In genomic region chr18:49185636-49186035, GRCh38 we compare ENCODE assay signal across 15 cellular contexts.
DNase-seq lines count a peak whose midpoint lies in the region; TF ChIP-seq lines count a peak whose summit lies in the region.
"Had no signal": no experiment of that assay in that cellular context is flagged by ENCODE, and none has a peak within 500 bp of the region (broad histone marks: within the 10 kb centered on the region; RNA-seq: fewer than 3 reads in every experiment).

No MANE protein-coding gene starts in this region.

- H3K9me2 ChIP-seq in hepatocyte (replicated peaks; ENCODE audit: insufficient read depth) = no peaks in the 10 kb centered on the region

- H3K79me2 ChIP-seq in hepatocyte = no peaks in the 10 kb centered on the region

- no peaks in the 10 kb centered on the region for H3K9me3 ChIP-seq in adrenal gland (replicated peaks in 1 of 3)
- H3K9me3 ChIP-seq in hepatocyte (ENCODE audit: low read depth) = no peaks in the 10 kb centered on the region

- H3K27ac ChIP-seq in dorsolateral prefrontal cortex (peak overlapping the region in 48 of 59 donors; percentile 1 to 96 (median 90)), adrenal gland (no peak overlapping the region), hepatocyte (no peak overlapping the region)
- H3K27ac ChIP-seq: RWPE1 had no signal

- no peak overlapping the region for H3K4me2 ChIP-seq in hepatocyte

- whole genome bisulfite sequencing in adrenal gland, 4 donors = 85 to 92% (median 88%) methylated on average over 3 of the region's 3 CpGs
- 87% methylated on average over 3 of the region's 3 CpGs for WGBS in hepatocyte (ENCODE audit: low lambda C conversion rate, missing lambda C conversion rate)

- H3K4me3 ChIP-seq in dorsolateral prefrontal cortex (no peak overlapping the region), adrenal gland (no peak overlapping the region), hepatocyte (no peak overlapping the region)

- DNase-seq in AG08396 (ENCODE audit: low spot score) (peak; percentile 13), LHCN-M2 (ENCODE audit: low read depth) (peak; percentile 81), dorsolateral prefrontal cortex (no peak), lung microvascular endothelial cell (ENCODE audit: low read depth in 2 of 2) (peak; percentile 26 to 37), DMS53 (lab: John Stamatoyannopoulos, UW) (no peak), GOT3 (lab: John Stamatoyannopoulos, UW) (no peak), adrenal gland (no peak), hepatocyte (ENCODE audit: low spot score) (no peak)
- DNase-seq: DMS153, NCI-H1436, NCI-H2081, NCI-H510A, NCI-H82, PC-3 had no signal

- TF ChIP-seq CTCF in dorsolateral prefrontal cortex (IDR thresholded peaks at IDR 0.05 in 54 of 56, conservative IDR thresholded peaks at IDR 0.05 in 2 of 56; ENCODE audit: low read depth in 1 of 56, partially characterized antibody in 56 of 56) (no peak), adrenal gland (IDR thresholded peaks at IDR 0.05) (no peak), hepatocyte (IDR thresholded peaks at IDR 0.05; ENCODE audit: poor library complexity) (no peak)

- H3K4me1 ChIP-seq in adrenal gland (replicated peaks in 1 of 2) (peaks cover 8 to 20% of the 10 kb centered on the region in 2 donors), hepatocyte (ENCODE audit: insufficient read depth) (no peaks in the 10 kb centered on the region)

- no peaks in the 10 kb centered on the region for H4K20me1 ChIP-seq in hepatocyte (ENCODE audit: insufficient read depth, poor library complexity, severe bottlenecking)

- H3K27me3 ChIP-seq in dorsolateral prefrontal cortex (no peaks in the 10 kb centered on the region), adrenal gland (no peaks in the 10 kb centered on the region), hepatocyte (no peaks in the 10 kb centered on the region)

- H2AFZ ChIP-seq in hepatocyte = no peak overlapping the region

- H3K36me3 ChIP-seq in adrenal gland (replicated peaks in 1 of 2) (no peaks in the 10 kb centered on the region), hepatocyte (replicated peaks; ENCODE audit: insufficient read depth, low read depth) (no peaks in the 10 kb centered on the region)

- no peak for TF ChIP-seq POLR2A in adrenal gland (IDR thresholded peaks at IDR 0.05)

- intact Hi-C loops in dorsolateral prefrontal cortex (cut with DNase I) = no loop called here
- intact Hi-C loops in adrenal gland (cut with DNase I) = no loop called here

Comparison
In these comparisons a context has a peak if more than half of its experiments do, and no peak if none do; other contexts are left out.
1. DNase-seq: peak in AG08396 (single experiment), LHCN-M2 (single experiment) and lung microvascular endothelial cell (2 of 2); none in dorsolateral prefrontal cortex (0 of 10), DMS53 (single experiment), GOT3 (single experiment), adrenal gland (0 of 7) and hepatocyte (single experiment).
2. H3K27ac ChIP-seq: peak in dorsolateral prefrontal cortex (48 of 59); none in adrenal gland (0 of 5) and hepatocyte (single experiment).